1 cellular context compared by ENCODE assay signal in genomic region chr19:4916292-4917082, GRCh38.
TF ChIP-seq lines count a peak whose summit lies in the region.

No MANE protein-coding gene starts in this region.

TF ChIP-seq in HepG2, 621 proteins besides CTCF, POLR2A, EP300 and RAD21:
- TF ChIP-seq ZBTB7B (CRISPR knock-in tag; IDR thresholded peaks at IDR 0.05) (no peak), AGO2 (optimal IDR thresholded peaks at IDR 0.05; ENCODE audit: low read depth, low read length) (peak; percentile 71), RBFOX2 (IDR thresholded peaks at IDR 0.05; ENCODE audit: low read depth, low read length) (0 out of 2 replicates have a peak, but pooled peaks have one; percentile 33), TFE3 (CRISPR knock-in tag; IDR thresholded peaks at IDR 0.05) (no peak), ZNF556 (CRISPR knock-in tag; IDR thresholded peaks at IDR 0.05; ENCODE audit: borderline replicate concordance) (no peak)
TF ChIP-seq in HepG2: peak in this region for 2.
